18 cellular contexts compared by ENCODE assay signal in genomic region chr6:21375717-21376116, GRCh38.
A peak's percentile ranks its signal among the peaks of the same experiment; 100 is the strongest.
DNase-seq lines count a peak whose midpoint lies in the region; ATAC-seq and TF ChIP-seq lines count a peak whose summit lies in the region.
"Had no signal": no experiment of that assay in that cellular context is flagged by ENCODE, and none has a peak within 500 bp of the region (broad histone marks: within the 10 kb centered on the region; RNA-seq: fewer than 3 reads in every experiment).

No MANE protein-coding gene starts in this region.

- no peak overlapping the region for H4K91ac ChIP-seq in neuronal stem cell (ENCODE audit: low read depth, low read length, poor library complexity)

- H3K9me3 ChIP-seq in WERI-Rb-1 (ENCODE audit: severe bottlenecking) (no peaks in the 10 kb centered on the region), neuronal stem cell (replicated peaks in 1 of 2; ENCODE audit: control insufficient read depth in 2 of 2, insufficient read depth in 1 of 2, low read depth in 1 of 2, low read length in 2 of 2) (no peaks in the 10 kb centered on the region), ovary (no peaks in the 10 kb centered on the region)
- H3K9me3 ChIP-seq: BLaER1 treated with 17β-estradiol and CSF1 and Interleukin-3, amounts not matched to agents 10 nM and 100 nM had no signal

- H3K4me1 Mint-ChIP-seq in activated CD4-positive, alpha-beta T cell treated with anti-CD3 and anti-CD28 coated beads for 36 hours = no peaks in the 10 kb centered on the region

- no peak for TF ChIP-seq EP300 in ovary (IDR thresholded peaks at IDR 0.05)

- POLR2A ChIA-PET in activated CD4-positive, alpha-beta T cell treated with anti-CD3 and anti-CD28 coated beads for 36 hours (lab: Charles Lee) = no interaction called here

- H3K36me3 Mint-ChIP-seq in activated CD4-positive, alpha-beta T cell treated with anti-CD3 and anti-CD28 coated beads for 36 hours (ENCODE audit: low read depth) = no peaks in the 10 kb centered on the region
- H3K36me3 Mint-ChIP-seq: CD8-positive, alpha-beta T cell had no signal

- peak overlapping the region; percentile 9 for H2AFZ ChIP-seq in neuronal stem cell (ENCODE audit: low read length)

- no peaks in the 10 kb centered on the region for H3K27me3 ChIP-seq in WERI-Rb-1 (ENCODE audit: insufficient read depth, low read depth, severe bottlenecking)
- no peaks in the 10 kb centered on the region for H3K27me3 ChIP-seq in neuronal stem cell (ENCODE audit: control insufficient read depth in 3 of 3, insufficient read depth in 3 of 3, low read depth in 1 of 3, low read length in 3 of 3)
- H3K27me3 ChIP-seq in ovary = no peaks in the 10 kb centered on the region
- H3K27me3 ChIP-seq: BLaER1 treated with 17β-estradiol and CSF1 and Interleukin-3, amounts not matched to agents 10 nM and 100 nM had no signal

- DNase-seq in D341Med (ENCODE audit: low spot score) (peak; percentile 45), WERI-Rb-1 (peak; percentile 73), neuronal stem cell (ENCODE audit: low spot score) (no peak), ovary (no peak), DMS 273 (lab: John Stamatoyannopoulos, UW; ENCODE audit: unreplicated experiment) (no peak)
- DNase-seq in activated CD4-positive, alpha-beta T cell treated with anti-CD3 and anti-CD28 coated beads for 36 hours = no peak
- DNase-seq: 8988T; CD8-positive, alpha-beta T cell; DMS79 treated with DMSO at 0.1 percent for 48 hours; EL; GDM1; H9; IMR-90 had no signal

- H3K4me3 ChIP-seq in WERI-Rb-1 (ENCODE audit: low read depth, low read length) (no peak overlapping the region), neuronal stem cell (ENCODE audit: low read length in 2 of 2) (no peak overlapping the region), ovary (no peak overlapping the region)
- H3K4me3 ChIP-seq: BLaER1 treated with 17β-estradiol and CSF1 and Interleukin-3, amounts not matched to agents 10 nM and 100 nM; K562 had no signal

- WGBS in neuronal stem cell (ENCODE audit: extremely low coverage in 2 of 2, insufficient read length in 2 of 2, insufficient replicate concordance in 1 of 2), 2 donors = no CpG with 5 or more reads among the region's 5 CpGs
- WGBS in ovary, 3 donors = 85 to 89% (median 86%) methylated on average over 5 of the region's 5 CpGs

- ATAC-seq in HG02642 (IDR thresholded peaks at IDR 0.05; ENCODE audit: poor library complexity, unreplicated experiment) = peak; percentile 12
- ATAC-seq in activated CD4-positive, alpha-beta T cell treated with anti-CD3 and anti-CD28 coated beads for 36 hours = no peak
- ATAC-seq in HG02884 (IDR thresholded peaks at IDR 0.05; ENCODE audit: unreplicated experiment) = no peak
- ATAC-seq: CD8-positive, alpha-beta T cell; K562 had no signal

- no peak overlapping the region for H2BK15ac ChIP-seq in neuronal stem cell (ENCODE audit: low read length)

- H3K36me3 ChIP-seq in WERI-Rb-1 (no peaks in the 10 kb centered on the region), neuronal stem cell (replicated peaks in 1 of 2; ENCODE audit: control insufficient read depth in 2 of 2, insufficient read depth in 2 of 2, low read length in 2 of 2) (no peaks in the 10 kb centered on the region), ovary (no peaks in the 10 kb centered on the region)
- H3K36me3 ChIP-seq: BLaER1 treated with 17β-estradiol and CSF1 and Interleukin-3, amounts not matched to agents 10 nM and 100 nM had no signal

- TF ChIP-seq CTCF in WERI-Rb-1 (IDR thresholded peaks at IDR 0.05; ENCODE audit: low read depth, low read length) (no peak), ovary (IDR thresholded peaks at IDR 0.05) (no peak)

- H3K27ac ChIP-seq in WERI-Rb-1 (peak overlapping the region; percentile 62), neuronal stem cell (replicated peaks; ENCODE audit: low read length) (no peak overlapping the region), ovary (no peak overlapping the region)
- H3K27ac ChIP-seq: BLaER1 treated with 17β-estradiol and CSF1 and Interleukin-3, amounts not matched to agents 10 nM and 100 nM had no signal

- H2AK5ac ChIP-seq in neuronal stem cell (ENCODE audit: low read depth, low read length) = no peak overlapping the region

- no peak overlapping the region for H2BK5ac ChIP-seq in neuronal stem cell (ENCODE audit: low read length)

- no peak overlapping the region for H3K14ac ChIP-seq in neuronal stem cell (ENCODE audit: low read length)

- no peak overlapping the region for H3K9ac ChIP-seq in neuronal stem cell (ENCODE audit: low read depth, low read length, poor library complexity)
- H3K9ac ChIP-seq: BLaER1 treated with 17β-estradiol and CSF1 and Interleukin-3, amounts not matched to agents 10 nM and 100 nM had no signal

- no peak overlapping the region for H2BK120ac ChIP-seq in neuronal stem cell (ENCODE audit: low read depth, low read length)

- TF ChIP-seq POLR2A in ovary (IDR thresholded peaks at IDR 0.05) = no peak

- no peak overlapping the region for H2BK12ac ChIP-seq in neuronal stem cell (ENCODE audit: low read length)

- H3K27ac Mint-ChIP-seq in activated CD4-positive, alpha-beta T cell treated with anti-CD3 and anti-CD28 coated beads for 36 hours = no peak overlapping the region
- H3K27ac Mint-ChIP-seq: B cell; CD8-positive, alpha-beta T cell had no signal

- no peak overlapping the region for H3K4me2 ChIP-seq in neuronal stem cell (ENCODE audit: insufficient read depth, low read length, poor library complexity, severe bottlenecking)
- H3K4me2 ChIP-seq: BLaER1 treated with 17β-estradiol and CSF1 and Interleukin-3, amounts not matched to agents 10 nM and 100 nM had no signal

- peaks cover 4 to 15% of the 10 kb centered on the region in 2 donors for H3K4me1 ChIP-seq in neuronal stem cell (ENCODE audit: control insufficient read depth in 2 of 2, insufficient read depth in 1 of 2, low read depth in 1 of 2, low read length in 2 of 2)
- H3K4me1 ChIP-seq in ovary (ENCODE audit: insufficient read depth) = no peaks in the 10 kb centered on the region
- H3K4me1 ChIP-seq: BLaER1 treated with 17β-estradiol and CSF1 and Interleukin-3, amounts not matched to agents 10 nM and 100 nM had no signal

- H3K4me3 Mint-ChIP-seq in activated CD4-positive, alpha-beta T cell treated with anti-CD3 and anti-CD28 coated beads for 36 hours = no peak overlapping the region
- H3K4me3 Mint-ChIP-seq: CD8-positive, alpha-beta T cell; H9 had no signal

- no peaks in the 10 kb centered on the region for H3K79me1 ChIP-seq in neuronal stem cell (ENCODE audit: low read depth, low read length)

- no peaks in the 10 kb centered on the region for H3K27me3 Mint-ChIP-seq in activated CD4-positive, alpha-beta T cell treated with anti-CD3 and anti-CD28 coated beads for 36 hours
- H3K27me3 Mint-ChIP-seq: B cell had no signal

- no peak overlapping the region for H3K4ac ChIP-seq in neuronal stem cell (ENCODE audit: low read length)

- H3K18ac ChIP-seq in neuronal stem cell (ENCODE audit: low read length) = peak overlapping the region; percentile 31

- intact Hi-C loops in activated CD4-positive, alpha-beta T cell treated with anti-CD3 and anti-CD28 coated beads for 36 hours (cut with DNase I, micrococcal nuclease) = no loop called here
- intact Hi-C loops in ovary (cut with DNase I) = no loop called here

- CTCF ChIA-PET in activated CD4-positive, alpha-beta T cell treated with anti-CD3 and anti-CD28 coated beads for 36 hours (lab: Charles Lee) = no interaction called here

- no peaks in the 10 kb centered on the region for H3K9me3 Mint-ChIP-seq in activated CD4-positive, alpha-beta T cell treated with anti-CD3 and anti-CD28 coated beads for 36 hours (ENCODE audit: low read depth)
- H3K9me3 Mint-ChIP-seq: CD8-positive, alpha-beta T cell; H9 had no signal

- no peak overlapping the region for H3K23ac ChIP-seq in neuronal stem cell (ENCODE audit: low read depth, low read length, poor library complexity)

- H4K8ac ChIP-seq in neuronal stem cell (ENCODE audit: low read depth, low read length) = no peak overlapping the region

Comparison
In these comparisons a context has a peak if more than half of its experiments do, and no peak if none do; other contexts are left out.
1. DNase-seq: peak in D341Med (single experiment) and WERI-Rb-1 (single experiment); none in neuronal stem cell (single experiment), activated CD4-positive, alpha-beta T cell treated with anti-CD3 and anti-CD28 coated beads for 36 hours (single experiment), ovary (0 of 5) and DMS 273 (single experiment).